1 cellular context compared by ENCODE assay signal in the genomic region with DNA sequence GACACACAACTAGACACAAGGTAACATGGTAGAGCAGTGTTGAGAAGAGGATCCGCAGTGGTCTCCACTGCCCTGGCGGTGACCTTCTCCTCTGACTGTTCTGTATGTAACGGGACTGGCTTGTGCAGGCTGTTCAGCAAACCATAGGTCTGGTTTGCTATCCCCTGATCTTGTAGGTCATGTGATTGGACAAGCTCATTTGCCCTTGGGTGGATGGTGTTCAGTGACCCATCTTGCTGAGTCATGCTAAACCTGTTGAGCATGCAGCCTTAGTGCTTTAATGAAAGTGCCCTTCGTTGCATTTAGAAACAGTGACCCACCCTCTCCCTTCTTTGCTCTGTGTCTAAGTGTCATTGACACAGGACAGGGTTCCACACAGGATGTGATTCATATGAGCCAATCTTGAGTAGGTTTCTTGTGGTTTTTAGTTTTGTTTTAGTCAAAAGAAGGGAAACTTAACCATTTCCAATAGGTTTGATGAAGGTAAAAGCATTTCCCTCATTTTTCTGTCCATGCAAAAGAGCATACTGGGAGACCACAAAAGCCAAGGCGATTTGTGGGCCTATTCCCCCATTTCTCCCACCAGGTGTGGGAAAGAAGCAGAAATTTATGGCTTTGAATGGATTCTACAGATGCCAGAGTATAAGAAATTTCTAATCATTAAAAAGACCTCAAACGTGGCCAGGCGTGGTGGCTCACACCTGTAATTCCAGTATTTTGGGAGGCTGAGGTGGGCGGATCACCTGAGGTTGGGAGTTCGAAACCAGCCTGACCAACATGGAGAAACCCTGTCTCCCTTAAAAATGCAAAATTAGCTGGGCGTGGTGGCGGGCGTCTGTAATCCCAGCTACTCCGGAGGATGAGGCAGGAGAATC.
TF ChIP-seq lines count a peak whose summit lies in the region.

No MANE protein-coding gene starts in this region.

TF ChIP-seq in GM12878, 131 proteins besides CTCF, POLR2A, EP300 and RAD21 (continued from another document and continues in another):
- TF ChIP-seq WRNIP1 (IDR thresholded peaks at IDR 0.05; ENCODE audit: borderline replicate concordance, low read depth, low read length) (0 out of 2 replicates have a peak, but pooled peaks have one; percentile 17), ZNF24 (IDR thresholded peaks at IDR 0.05) (0 out of 2 replicates have a peak, but pooled peaks have one; percentile 52), NR2C1 (IDR thresholded peaks at IDR 0.05) (peak; percentile 74), SREBF2 (IDR thresholded peaks at IDR 0.05; ENCODE audit: low read length) (no peak), EGR1 (IDR thresholded peaks at IDR 0.05; ENCODE audit: borderline replicate concordance in 1 of 2, low read depth in 2 of 2, low read length in 2 of 2) (no peak), BACH1 (IDR thresholded peaks at IDR 0.05; ENCODE audit: borderline replicate concordance) (peak; percentile 100), NFIC (IDR thresholded peaks at IDR 0.05; ENCODE audit: low read depth, low read length) (peak; percentile 92), POLR2AphosphoS5 (IDR thresholded peaks at IDR 0.05; ENCODE audit: low read length) (peak; percentile 88), SPI1 (IDR thresholded peaks at IDR 0.05; ENCODE audit: borderline replicate concordance, insufficient read depth, low read depth, low read length) (0 out of 2 replicates have a peak, but pooled peaks have one; percentile 0), SMARCA5 (IDR thresholded peaks at IDR 0.05) (peak; percentile 32; the same call in 1 of the 2 replicates), HDAC2 (IDR thresholded peaks at IDR 0.05) (no peak), ZBED1 (IDR thresholded peaks at IDR 0.05; ENCODE audit: borderline replicate concordance) (peak; percentile 96), CHD2 (IDR thresholded peaks at IDR 0.05; ENCODE audit: borderline replicate concordance, low read depth, low read length) (peak; percentile 53), ZSCAN29 (IDR thresholded peaks at IDR 0.05) (no peak), FOXM1 (IDR thresholded peaks at IDR 0.05; ENCODE audit: low read depth, low read length) (peak; percentile 92; the same call in 1 of the 2 replicates), MEF2B (IDR thresholded peaks at IDR 0.05; ENCODE audit: partially characterized antibody, poor library complexity, severe bottlenecking) (peak; percentile 72), CHD4 (IDR thresholded peaks at IDR 0.05) (no peak), RBBP5 (conservative IDR thresholded peaks at IDR 0.05) (no peak), LARP7 (IDR thresholded peaks at IDR 0.05) (peak; percentile 70), PAX8 (IDR thresholded peaks at IDR 0.05) (no peak), FOXK2 (IDR thresholded peaks at IDR 0.05) (no peak), ZNF207 (IDR thresholded peaks at IDR 0.05; ENCODE audit: borderline replicate concordance) (peak; percentile 90), JUNB (IDR thresholded peaks at IDR 0.05) (peak; percentile 94), NFYA (IDR thresholded peaks at IDR 0.05; ENCODE audit: borderline replicate concordance, low read depth, low read length) (no peak), SUZ12 (IDR thresholded peaks at IDR 0.05; ENCODE audit: unreplicated experiment) (no peak), IKZF1 (conservative IDR thresholded peaks at IDR 0.05) (peak; percentile 93), MYC (IDR thresholded peaks at IDR 0.05; ENCODE audit: insufficient read depth, insufficient read length, insufficient replicate concordance, low read length, severe bottlenecking) (no peak), ZNF384 (IDR thresholded peaks at IDR 0.05; ENCODE audit: borderline replicate concordance, low read depth, low read length) (peak; percentile 4; the same call in 1 of the 2 replicates), BRCA1 (IDR thresholded peaks at IDR 0.05; ENCODE audit: low read depth, low read length) (no peak), ETV6 (conservative IDR thresholded peaks at IDR 0.05 in 1 of 2, IDR thresholded peaks at IDR 0.05 in 1 of 2; ENCODE audit: borderline replicate concordance in 1 of 2, low read depth in 1 of 2) (peak in 1 of 2 experiments; percentile 98; a peak in 2 of 4 replicates), HDGF (IDR thresholded peaks at IDR 0.05) (0 out of 2 replicates have a peak, but pooled peaks have one; percentile 62), CREB1 (IDR thresholded peaks at IDR 0.05; ENCODE audit: low read depth) (peak; percentile 85), NBN (IDR thresholded peaks at IDR 0.05) (peak; percentile 98), MTA2 (IDR thresholded peaks at IDR 0.05; ENCODE audit: low read depth) (peak; percentile 83; the same call in 1 of the 2 replicates), TBL1XR1 (IDR thresholded peaks at IDR 0.05; ENCODE audit: low read depth, low read length) (peak; percentile 97; the same call in 1 of the 2 replicates), NRF1 (conservative IDR thresholded peaks at IDR 0.05; ENCODE audit: low read depth, low read length) (no peak), STAT1 (conservative IDR thresholded peaks at IDR 0.05) (0 out of 2 replicates have a peak, but pooled peaks have one; percentile 87), NFXL1 (IDR thresholded peaks at IDR 0.05; ENCODE audit: borderline replicate concordance) (no peak)
- TF ChIP-seq, protein P1, sequence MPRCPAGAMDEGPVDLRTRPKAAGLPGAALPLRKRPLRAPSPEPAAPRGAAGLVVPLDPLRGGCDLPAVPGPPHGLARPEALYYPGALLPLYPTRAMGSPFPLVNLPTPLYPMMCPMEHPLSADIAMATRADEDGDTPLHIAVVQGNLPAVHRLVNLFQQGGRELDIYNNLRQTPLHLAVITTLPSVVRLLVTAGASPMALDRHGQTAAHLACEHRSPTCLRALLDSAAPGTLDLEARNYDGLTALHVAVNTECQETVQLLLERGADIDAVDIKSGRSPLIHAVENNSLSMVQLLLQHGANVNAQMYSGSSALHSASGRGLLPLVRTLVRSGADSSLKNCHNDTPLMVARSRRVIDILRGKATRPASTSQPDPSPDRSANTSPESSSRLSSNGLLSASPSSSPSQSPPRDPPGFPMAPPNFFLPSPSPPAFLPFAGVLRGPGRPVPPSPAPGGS (IDR thresholded peaks at IDR 0.05; ENCODE audit: borderline replicate concordance, insufficient read depth, low read depth, low read length, poor library complexity, severe bottlenecking), result peak; percentile 80
- TF ChIP-seq, protein P2, sequence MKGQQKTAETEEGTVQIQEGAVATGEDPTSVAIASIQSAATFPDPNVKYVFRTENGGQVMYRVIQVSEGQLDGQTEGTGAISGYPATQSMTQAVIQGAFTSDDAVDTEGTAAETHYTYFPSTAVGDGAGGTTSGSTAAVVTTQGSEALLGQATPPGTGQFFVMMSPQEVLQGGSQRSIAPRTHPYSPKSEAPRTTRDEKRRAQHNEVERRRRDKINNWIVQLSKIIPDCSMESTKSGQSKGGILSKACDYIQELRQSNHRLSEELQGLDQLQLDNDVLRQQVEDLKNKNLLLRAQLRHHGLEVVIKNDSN (IDR thresholded peaks at IDR 0.05; ENCODE audit: borderline replicate concordance, extremely low read length, insufficient read depth, low read depth, low read length), result peak; percentile 69
- TF ChIP-seq, protein P3, sequence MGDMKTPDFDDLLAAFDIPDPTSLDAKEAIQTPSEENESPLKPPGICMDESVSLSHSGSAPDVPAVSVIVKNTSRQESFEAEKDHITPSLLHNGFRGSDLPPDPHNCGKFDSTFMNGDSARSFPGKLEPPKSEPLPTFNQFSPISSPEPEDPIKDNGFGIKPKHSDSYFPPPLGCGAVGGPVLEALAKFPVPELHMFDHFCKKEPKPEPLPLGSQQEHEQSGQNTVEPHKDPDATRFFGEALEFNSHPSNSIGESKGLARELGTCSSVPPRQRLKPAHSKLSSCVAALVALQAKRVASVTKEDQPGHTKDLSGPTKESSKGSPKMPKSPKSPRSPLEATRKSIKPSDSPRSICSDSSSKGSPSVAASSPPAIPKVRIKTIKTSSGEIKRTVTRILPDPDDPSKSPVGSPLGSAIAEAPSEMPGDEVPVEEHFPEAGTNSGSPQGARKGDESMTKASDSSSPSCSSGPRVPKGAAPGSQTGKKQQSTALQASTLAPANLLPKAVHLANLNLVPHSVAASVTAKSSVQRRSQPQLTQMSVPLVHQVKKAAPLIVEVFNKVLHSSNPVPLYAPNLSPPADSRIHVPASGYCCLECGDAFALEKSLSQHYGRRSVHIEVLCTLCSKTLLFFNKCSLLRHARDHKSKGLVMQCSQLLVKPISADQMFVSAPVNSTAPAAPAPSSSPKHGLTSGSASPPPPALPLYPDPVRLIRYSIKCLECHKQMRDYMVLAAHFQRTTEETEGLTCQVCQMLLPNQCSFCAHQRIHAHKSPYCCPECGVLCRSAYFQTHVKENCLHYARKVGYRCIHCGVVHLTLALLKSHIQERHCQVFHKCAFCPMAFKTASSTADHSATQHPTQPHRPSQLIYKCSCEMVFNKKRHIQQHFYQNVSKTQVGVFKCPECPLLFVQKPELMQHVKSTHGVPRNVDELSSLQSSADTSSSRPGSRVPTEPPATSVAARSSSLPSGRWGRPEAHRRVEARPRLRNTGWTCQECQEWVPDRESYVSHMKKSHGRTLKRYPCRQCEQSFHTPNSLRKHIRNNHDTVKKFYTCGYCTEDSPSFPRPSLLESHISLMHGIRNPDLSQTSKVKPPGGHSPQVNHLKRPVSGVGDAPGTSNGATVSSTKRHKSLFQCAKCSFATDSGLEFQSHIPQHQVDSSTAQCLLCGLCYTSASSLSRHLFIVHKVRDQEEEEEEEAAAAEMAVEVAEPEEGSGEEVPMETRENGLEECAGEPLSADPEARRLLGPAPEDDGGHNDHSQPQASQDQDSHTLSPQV (IDR thresholded peaks at IDR 0.05), result no peak
- TF ChIP-seq, protein P4, sequence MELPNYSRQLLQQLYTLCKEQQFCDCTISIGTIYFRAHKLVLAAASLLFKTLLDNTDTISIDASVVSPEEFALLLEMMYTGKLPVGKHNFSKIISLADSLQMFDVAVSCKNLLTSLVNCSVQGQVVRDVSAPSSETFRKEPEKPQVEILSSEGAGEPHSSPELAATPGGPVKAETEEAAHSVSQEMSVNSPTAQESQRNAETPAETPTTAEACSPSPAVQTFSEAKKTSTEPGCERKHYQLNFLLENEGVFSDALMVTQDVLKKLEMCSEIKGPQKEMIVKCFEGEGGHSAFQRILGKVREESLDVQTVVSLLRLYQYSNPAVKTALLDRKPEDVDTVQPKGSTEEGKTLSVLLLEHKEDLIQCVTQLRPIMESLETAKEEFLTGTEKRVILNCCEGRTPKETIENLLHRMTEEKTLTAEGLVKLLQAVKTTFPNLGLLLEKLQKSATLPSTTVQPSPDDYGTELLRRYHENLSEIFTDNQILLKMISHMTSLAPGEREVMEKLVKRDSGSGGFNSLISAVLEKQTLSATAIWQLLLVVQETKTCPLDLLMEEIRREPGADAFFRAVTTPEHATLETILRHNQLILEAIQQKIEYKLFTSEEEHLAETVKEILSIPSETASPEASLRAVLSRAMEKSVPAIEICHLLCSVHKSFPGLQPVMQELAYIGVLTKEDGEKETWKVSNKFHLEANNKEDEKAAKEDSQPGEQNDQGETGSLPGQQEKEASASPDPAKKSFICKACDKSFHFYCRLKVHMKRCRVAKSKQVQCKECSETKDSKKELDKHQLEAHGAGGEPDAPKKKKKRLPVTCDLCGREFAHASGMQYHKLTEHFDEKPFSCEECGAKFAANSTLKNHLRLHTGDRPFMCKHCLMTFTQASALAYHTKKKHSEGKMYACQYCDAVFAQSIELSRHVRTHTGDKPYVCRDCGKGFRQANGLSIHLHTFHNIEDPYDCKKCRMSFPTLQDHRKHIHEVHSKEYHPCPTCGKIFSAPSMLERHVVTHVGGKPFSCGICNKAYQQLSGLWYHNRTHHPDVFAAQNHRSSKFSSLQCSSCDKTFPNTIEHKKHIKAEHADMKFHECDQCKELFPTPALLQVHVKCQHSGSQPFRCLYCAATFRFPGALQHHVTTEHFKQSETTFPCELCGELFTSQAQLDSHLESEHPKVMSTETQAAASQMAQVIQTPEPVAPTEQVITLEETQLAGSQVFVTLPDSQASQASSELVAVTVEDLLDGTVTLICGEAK (IDR thresholded peaks at IDR 0.05; ENCODE audit: borderline replicate concordance), result no peak
- TF ChIP-seq, protein P5, sequence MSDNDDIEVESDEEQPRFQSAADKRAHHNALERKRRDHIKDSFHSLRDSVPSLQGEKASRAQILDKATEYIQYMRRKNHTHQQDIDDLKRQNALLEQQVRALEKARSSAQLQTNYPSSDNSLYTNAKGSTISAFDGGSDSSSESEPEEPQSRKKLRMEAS (IDR thresholded peaks at IDR 0.05; ENCODE audit: low read depth, low read length), result peak; percentile 40; the same call in 1 of the 2 replicates
- TF ChIP-seq, protein P6, sequence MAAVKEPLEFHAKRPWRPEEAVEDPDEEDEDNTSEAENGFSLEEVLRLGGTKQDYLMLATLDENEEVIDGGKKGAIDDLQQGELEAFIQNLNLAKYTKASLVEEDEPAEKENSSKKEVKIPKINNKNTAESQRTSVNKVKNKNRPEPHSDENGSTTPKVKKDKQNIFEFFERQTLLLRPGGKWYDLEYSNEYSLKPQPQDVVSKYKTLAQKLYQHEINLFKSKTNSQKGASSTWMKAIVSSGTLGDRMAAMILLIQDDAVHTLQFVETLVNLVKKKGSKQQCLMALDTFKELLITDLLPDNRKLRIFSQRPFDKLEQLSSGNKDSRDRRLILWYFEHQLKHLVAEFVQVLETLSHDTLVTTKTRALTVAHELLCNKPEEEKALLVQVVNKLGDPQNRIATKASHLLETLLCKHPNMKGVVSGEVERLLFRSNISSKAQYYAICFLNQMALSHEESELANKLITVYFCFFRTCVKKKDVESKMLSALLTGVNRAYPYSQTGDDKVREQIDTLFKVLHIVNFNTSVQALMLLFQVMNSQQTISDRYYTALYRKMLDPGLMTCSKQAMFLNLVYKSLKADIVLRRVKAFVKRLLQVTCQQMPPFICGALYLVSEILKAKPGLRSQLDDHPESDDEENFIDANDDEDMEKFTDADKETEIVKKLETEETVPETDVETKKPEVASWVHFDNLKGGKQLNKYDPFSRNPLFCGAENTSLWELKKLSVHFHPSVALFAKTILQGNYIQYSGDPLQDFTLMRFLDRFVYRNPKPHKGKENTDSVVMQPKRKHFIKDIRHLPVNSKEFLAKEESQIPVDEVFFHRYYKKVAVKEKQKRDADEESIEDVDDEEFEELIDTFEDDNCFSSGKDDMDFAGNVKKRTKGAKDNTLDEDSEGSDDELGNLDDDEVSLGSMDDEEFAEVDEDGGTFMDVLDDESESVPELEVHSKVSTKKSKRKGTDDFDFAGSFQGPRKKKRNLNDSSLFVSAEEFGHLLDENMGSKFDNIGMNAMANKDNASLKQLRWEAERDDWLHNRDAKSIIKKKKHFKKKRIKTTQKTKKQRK (IDR thresholded peaks at IDR 0.05; ENCODE audit: low read depth, low read length), result peak; percentile 93
- TF ChIP-seq, protein P7, sequence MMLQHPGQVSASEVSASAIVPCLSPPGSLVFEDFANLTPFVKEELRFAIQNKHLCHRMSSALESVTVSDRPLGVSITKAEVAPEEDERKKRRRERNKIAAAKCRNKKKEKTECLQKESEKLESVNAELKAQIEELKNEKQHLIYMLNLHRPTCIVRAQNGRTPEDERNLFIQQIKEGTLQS (IDR thresholded peaks at IDR 0.05; ENCODE audit: borderline replicate concordance, extremely low read depth, low read depth, low read length), result no peak
- TF ChIP-seq, protein P8, sequence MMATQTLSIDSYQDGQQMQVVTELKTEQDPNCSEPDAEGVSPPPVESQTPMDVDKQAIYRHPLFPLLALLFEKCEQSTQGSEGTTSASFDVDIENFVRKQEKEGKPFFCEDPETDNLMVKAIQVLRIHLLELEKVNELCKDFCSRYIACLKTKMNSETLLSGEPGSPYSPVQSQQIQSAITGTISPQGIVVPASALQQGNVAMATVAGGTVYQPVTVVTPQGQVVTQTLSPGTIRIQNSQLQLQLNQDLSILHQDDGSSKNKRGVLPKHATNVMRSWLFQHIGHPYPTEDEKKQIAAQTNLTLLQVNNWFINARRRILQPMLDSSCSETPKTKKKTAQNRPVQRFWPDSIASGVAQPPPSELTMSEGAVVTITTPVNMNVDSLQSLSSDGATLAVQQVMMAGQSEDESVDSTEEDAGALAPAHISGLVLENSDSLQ (IDR thresholded peaks at IDR 0.05), result peak; percentile 71; the same call in 1 of the 2 replicates
